ENCODE assay signal across 1 cellular context in the genomic region with DNA sequence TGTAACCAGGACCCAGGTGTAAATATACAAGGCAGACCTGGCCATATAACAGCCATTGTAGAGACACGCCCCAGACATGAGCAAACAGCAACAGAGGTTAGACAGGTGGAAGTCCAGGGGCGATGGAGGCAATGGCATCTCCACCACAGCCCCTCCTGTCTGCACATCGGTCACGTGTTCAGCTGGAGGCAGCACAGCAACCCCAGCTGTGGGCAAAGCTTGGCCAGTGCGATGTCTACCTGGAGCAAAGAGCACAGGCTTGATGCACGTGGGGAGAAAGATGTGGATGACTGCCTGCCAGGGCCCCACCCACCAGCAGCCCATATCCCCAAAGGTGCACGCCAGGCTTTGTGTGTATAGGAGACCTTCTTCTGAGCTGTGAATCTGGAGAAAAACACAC.
TF ChIP-seq lines count a peak whose summit lies in the region.

No MANE protein-coding gene starts in this region.

TF ChIP-seq in K562, 482 proteins besides CTCF, POLR2A, EP300 and RAD21:
- TF ChIP-seq COPS2 (conservative IDR thresholded peaks at IDR 0.05) (no peak), PCBP2 (IDR thresholded peaks at IDR 0.05; ENCODE audit: low read depth, low read length, poor library complexity, severe bottlenecking) (no peak), RAD51 (IDR thresholded peaks at IDR 0.05; ENCODE audit: borderline replicate concordance, low read depth) (0 out of 2 replicates have a peak, but pooled peaks have one; percentile 13)
- TF ChIP-seq, protein P1, sequence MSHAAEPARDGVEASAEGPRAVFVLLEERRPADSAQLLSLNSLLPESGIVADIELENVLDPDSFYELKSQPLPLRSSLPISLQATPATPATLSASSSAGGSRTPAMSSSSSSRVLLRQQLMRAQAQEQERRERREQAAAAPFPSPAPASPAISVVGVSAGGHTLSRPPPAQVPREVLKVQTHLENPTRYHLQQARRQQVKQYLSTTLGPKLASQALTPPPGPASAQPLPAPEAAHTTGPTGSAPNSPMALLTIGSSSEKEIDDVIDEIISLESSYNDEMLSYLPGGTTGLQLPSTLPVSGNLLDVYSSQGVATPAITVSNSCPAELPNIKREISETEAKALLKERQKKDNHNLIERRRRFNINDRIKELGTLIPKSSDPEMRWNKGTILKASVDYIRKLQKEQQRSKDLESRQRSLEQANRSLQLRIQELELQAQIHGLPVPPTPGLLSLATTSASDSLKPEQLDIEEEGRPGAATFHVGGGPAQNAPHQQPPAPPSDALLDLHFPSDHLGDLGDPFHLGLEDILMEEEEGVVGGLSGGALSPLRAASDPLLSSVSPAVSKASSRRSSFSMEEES (CRISPR knock-in tag; IDR thresholded peaks at IDR 0.05) = 0 out of 2 replicates have a peak, but pooled peaks have one; percentile 13
- TF ChIP-seq, protein P2, sequence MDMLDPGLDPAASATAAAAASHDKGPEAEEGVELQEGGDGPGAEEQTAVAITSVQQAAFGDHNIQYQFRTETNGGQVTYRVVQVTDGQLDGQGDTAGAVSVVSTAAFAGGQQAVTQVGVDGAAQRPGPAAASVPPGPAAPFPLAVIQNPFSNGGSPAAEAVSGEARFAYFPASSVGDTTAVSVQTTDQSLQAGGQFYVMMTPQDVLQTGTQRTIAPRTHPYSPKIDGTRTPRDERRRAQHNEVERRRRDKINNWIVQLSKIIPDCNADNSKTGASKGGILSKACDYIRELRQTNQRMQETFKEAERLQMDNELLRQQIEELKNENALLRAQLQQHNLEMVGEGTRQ (CRISPR knock-in tag; IDR thresholded peaks at IDR 0.05) = 0 out of 2 replicates have a peak, but pooled peaks have one; percentile 20
